In the genomic region with DNA sequence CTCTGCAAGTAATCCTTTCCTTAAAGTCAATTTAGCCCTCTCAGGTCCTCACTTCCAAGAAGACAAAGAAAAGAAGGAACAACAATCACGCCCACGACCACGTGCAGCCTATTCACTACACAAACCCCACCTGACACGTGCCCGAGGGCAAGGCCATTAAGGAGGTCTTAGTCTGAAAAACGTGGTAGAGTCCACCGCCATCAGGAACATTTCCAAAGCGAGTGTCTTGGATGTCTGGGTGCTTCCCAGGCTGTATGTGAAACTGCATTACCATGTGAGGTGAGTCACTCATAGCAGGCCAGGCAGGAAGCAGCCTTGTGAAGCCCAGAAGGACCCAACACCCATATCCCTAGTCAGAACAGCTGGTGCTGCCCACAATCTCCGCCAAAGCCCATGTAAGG, we compare ENCODE assay signal across 11 cellular contexts. TPM values are rescaled to one million over a fixed set of nuclear protein-coding genes. Genes with fewer than 3 reads are reported as not detected.
A peak's percentile ranks its signal among the peaks of the same experiment; 100 is the strongest.
DNase-seq lines count a peak whose midpoint lies in the region; ATAC-seq and TF ChIP-seq lines count a peak whose summit lies in the region.
"Had no signal": no experiment of that assay in that cellular context is flagged by ENCODE, and none has a peak within 500 bp of the region (broad histone marks: within the 10 kb centered on the region; RNA-seq: fewer than 3 reads in every experiment).

No MANE protein-coding gene starts in this region.

- H3K9me3 ChIP-seq in esophagus (ENCODE audit: control insufficient read depth in 2 of 2, insufficient read depth in 1 of 2, low read depth in 1 of 2, low read length in 1 of 2) = no peaks in the 10 kb centered on the region
- no peaks in the 10 kb centered on the region for H3K9me3 ChIP-seq in skeletal muscle satellite cell (replicated peaks; ENCODE audit: low read length)

- POLR2A ChIA-PET in RWPE1 (lab: Yijun Ruan, JAX; ENCODE audit: low non-redundant PET) = no interaction called here
- POLR2A ChIA-PET in WTC11 (lab: Charles Lee) = no interaction called here

- no peak overlapping the region for H3K4me3 Mint-ChIP-seq in WTC11

- H3K27ac ChIP-seq in RWPE1 (no peak overlapping the region), esophagus (ENCODE audit: low read depth in 2 of 2, low read length in 1 of 2) (peak overlapping the region; percentile 19 to 52)
- H3K27ac ChIP-seq: KMS-11 had no signal

- ATAC-seq in GM19463 (IDR thresholded peaks at IDR 0.05; ENCODE audit: unreplicated experiment) (peak; percentile 57), GM21447 (IDR thresholded peaks at IDR 0.05; ENCODE audit: unreplicated experiment) (no peak), WTC11 (no peak)

- H3K4me2 ChIP-seq in skeletal muscle satellite cell (ENCODE audit: low read length) = peak overlapping the region; percentile 31
- H3K4me2 ChIP-seq: KMS-11 had no signal

- peaks cover 5% of the 10 kb centered on the region; the same call in 1 of the 2 replicates for H3K27me3 Mint-ChIP-seq in WTC11 (ENCODE audit: low read depth)

- WGBS in esophagus, 2 donors = 49 to 55% methylated on average over 9 of the region's 9 CpGs

- H3K36me3 ChIP-seq in esophagus (ENCODE audit: control insufficient read depth in 2 of 2, insufficient read depth in 2 of 2, low read length in 1 of 2) (no peaks in the 10 kb centered on the region), skeletal muscle satellite cell (ENCODE audit: insufficient read depth, low read length) (no peaks in the 10 kb centered on the region)

- no peak for TF ChIP-seq CTCF in RWPE1 (conservative IDR thresholded peaks at IDR 0.05; ENCODE audit: low read depth)
- TF ChIP-seq CTCF in WTC11 (IDR thresholded peaks at IDR 0.05) = no peak

- DNase-seq in RWPE1 (ENCODE audit: low spot score) = peak; percentile 70
- DNase-seq in GOT3 (lab: John Stamatoyannopoulos, UW) = no peak
- no peak for DNase-seq in WTC11 (ENCODE audit: low spot score)
- DNase-seq: SHP77 had no signal

- no peaks in the 10 kb centered on the region for H3K9me3 Mint-ChIP-seq in WTC11

- H3K4me1 Mint-ChIP-seq in WTC11 = no peaks in the 10 kb centered on the region

- no peaks in the 10 kb centered on the region for H3K36me3 Mint-ChIP-seq in WTC11

- CTCF ChIA-PET in RWPE1 (lab: Yijun Ruan, JAX) = interaction anchor here (0.7 kb wide), 2 partner anchors 33 to 703 kb away, joined by 3 read pairs; no protein-coding TSS in a partner anchor
- CTCF ChIA-PET in WTC11 (lab: Charles Lee) = interaction anchor here (0.9 to 1.3 kb wide), 2 partner anchors 33 to 43 kb away, joined by 4 to 5 read pairs; no protein-coding TSS in a partner anchor

- H3K4me1 ChIP-seq in esophagus (ENCODE audit: control insufficient read depth in 2 of 2, insufficient read depth in 2 of 2, low read length in 1 of 2) = no peaks in the 10 kb centered on the region
- peaks cover 27% of the 10 kb centered on the region for H3K4me1 ChIP-seq in skeletal muscle satellite cell (ENCODE audit: control insufficient read depth, insufficient read depth, low read length)

- H3K27me3 ChIP-seq in esophagus (ENCODE audit: control insufficient read depth in 1 of 2, insufficient read depth in 2 of 2, low read length in 2 of 2) (no peaks in the 10 kb centered on the region), skeletal muscle satellite cell (ENCODE audit: control insufficient read depth, insufficient read depth, low read length) (peaks cover 19% of the 10 kb centered on the region)

- H3K4me3 ChIP-seq in esophagus (ENCODE audit: low read depth in 1 of 2, low read length in 2 of 2) = no peak overlapping the region
- H3K4me3 ChIP-seq in skeletal muscle satellite cell (ENCODE audit: low read length) = no peak overlapping the region

- no peak overlapping the region for H3K27ac Mint-ChIP-seq in WTC11

- no peak overlapping the region for H3K9ac ChIP-seq in skeletal muscle satellite cell (ENCODE audit: low read depth, low read length)
- H3K9ac ChIP-seq: KMS-11 had no signal

TF ChIP-seq in WTC11, 78 proteins besides CTCF, POLR2A, EP300 and RAD21:
- no peak for TF ChIP-seq PRRX2 (CRISPR knock-in tag; IDR thresholded peaks at IDR 0.05)
- TF ChIP-seq MYBL2 (CRISPR knock-in tag; IDR thresholded peaks at IDR 0.05) = no peak

RNA-seq across cellular contexts. Expression of gene KRT79, which starts 3.2 kb away (rescaled TPM):
- polyA plus RNA-seq in esophagus = 1 to 10 TPM in 1 of 2 donors, under 1 TPM in 1; 0.75 to 1.8 TPM
- total RNA-seq in skeletal muscle satellite cell (2012; rRNA removed) = not detected in 2 replicates
- not detected in 3 replicates for total RNA-seq in WTC11 (2021)
- total RNA-seq: frontal cortex had no signal
- polyA plus RNA-seq: neural cell had no signal

RNA-seq across cellular contexts. Expression of gene KRT78, which starts 11.5 kb away (rescaled TPM):
- polyA plus RNA-seq in esophagus = 1,000 to 10,000 TPM in 1 of 2 donors, 100 to 1,000 TPM in 1; 633 to 1,998 TPM
- total RNA-seq in skeletal muscle satellite cell (2012; rRNA removed) = not detected in 2 replicates
- not detected in 3 replicates for total RNA-seq in WTC11 (2021)
- total RNA-seq: frontal cortex had no signal
- polyA plus RNA-seq: neural cell had no signal

RNA-seq across cellular contexts. Expression of gene KRT4, which starts 23.4 kb away (rescaled TPM):
- over 10,000 TPM in 1 of 2 donors, 1,000 to 10,000 TPM in 1; 8,130 to 17,509 TPM for polyA plus RNA-seq in esophagus
- not detected in 2 replicates for total RNA-seq in skeletal muscle satellite cell (2012; rRNA removed)
- not detected in 3 replicates for total RNA-seq in WTC11 (2021)
- total RNA-seq: frontal cortex had no signal
- polyA plus RNA-seq: neural cell had no signal

RNA-seq across cellular contexts. Expression of gene KRT3, which starts 41.4 kb away (rescaled TPM):
- 1 to 10 TPM; 1.9 to 2.4 TPM for polyA plus RNA-seq in esophagus
- total RNA-seq in skeletal muscle satellite cell (2012; rRNA removed) = not detected in 2 replicates
- total RNA-seq in WTC11 (2021) = not detected in 3 replicates
- total RNA-seq: frontal cortex had no signal
- polyA plus RNA-seq: neural cell had no signal
